Comparison of ENCODE assay signal across 9 cellular contexts in the genomic region with DNA sequence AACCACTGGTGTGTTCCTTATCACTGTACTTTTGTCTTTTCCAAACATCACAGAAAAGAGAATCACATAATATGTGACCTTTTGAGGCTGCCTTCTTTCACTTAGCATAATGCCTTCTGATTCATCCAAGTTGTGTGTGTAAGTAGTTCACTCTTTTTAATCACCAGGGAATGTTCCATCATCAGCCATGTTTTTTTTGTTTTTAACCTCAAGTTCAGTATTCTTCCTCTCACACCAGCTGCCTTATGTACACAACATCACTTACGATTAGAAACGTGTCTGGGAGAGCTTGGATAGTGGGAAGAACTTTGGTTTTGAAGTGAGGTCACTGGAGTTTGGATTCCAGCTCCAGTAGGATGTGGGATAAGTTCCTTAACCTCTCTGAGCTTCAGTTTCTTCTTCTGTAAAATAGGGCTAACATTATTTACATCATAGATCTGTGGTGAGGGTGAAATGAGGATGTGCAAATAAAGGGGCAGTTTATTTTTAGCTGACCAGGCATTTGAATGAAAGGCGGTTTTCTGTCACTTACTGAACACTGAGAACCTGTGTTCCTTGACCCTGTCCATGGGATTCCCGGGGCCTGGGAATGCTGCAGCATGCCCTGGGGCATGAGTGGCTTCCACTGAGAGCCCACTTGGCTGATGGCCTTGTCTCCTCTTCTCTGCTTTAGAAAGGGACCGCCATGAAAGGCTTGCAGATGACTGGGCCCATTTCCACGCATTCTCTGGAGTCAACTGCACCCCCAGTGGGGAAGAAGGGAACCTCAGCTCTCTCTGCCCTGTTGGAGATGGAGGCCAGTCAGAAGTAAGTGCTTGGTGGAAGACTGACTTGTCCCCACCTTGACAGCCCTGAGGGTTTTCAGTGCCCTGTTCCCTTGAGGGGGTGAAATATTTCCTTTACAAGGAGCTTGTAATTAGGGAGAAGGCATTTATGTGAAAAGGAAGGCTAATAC.
A peak's percentile ranks its signal among the peaks of the same experiment; 100 is the strongest.
DNase-seq lines count a peak whose midpoint lies in the region; TF ChIP-seq lines count a peak whose summit lies in the region.
"Had no signal": no experiment of that assay in that cellular context is flagged by ENCODE, and none has a peak within 500 bp of the region (broad histone marks: within the 10 kb centered on the region; RNA-seq: fewer than 3 reads in every experiment).

No MANE protein-coding gene starts in this region.

- H3K4me3 ChIP-seq in MM.1S (ENCODE audit: low read length): no peak overlapping the region
- no peak overlapping the region for H3K4me3 ChIP-seq in brain microvascular endothelial cell (ENCODE audit: low read depth, low read length)
- H3K4me3 ChIP-seq in osteoblast (ENCODE audit: insufficient read depth, low read length): no peak overlapping the region
- no peak overlapping the region for H3K4me3 ChIP-seq in MG63

- DNase-seq in activated CD4-positive, alpha-beta T cell treated with anti-CD3 and anti-CD28 coated beads for 48 hours: peak; percentile 38
- no peak for DNase-seq in activated CD4-positive, alpha-beta T cell treated with anti-CD3 and anti-CD28 coated beads for 1 hour
- DNase-seq in MM.1S (no peak), brain microvascular endothelial cell (peak; percentile 68), osteoblast (ENCODE audit: insufficient read length, low spot score, missing footprints) (peak; percentile 85), MG63 (no peak), HT-29 (ENCODE audit: low spot score) (no peak), NCI-H187 treated with DMSO at 0.1 percent for 48 hours (lab: John Stamatoyannopoulos, UW) (no peak)
- DNase-seq: NCI-H2171 treated with DMSO at 0.1 percent for 48 hours had no signal

- TF ChIP-seq CTCF in MM.1S (IDR thresholded peaks at IDR 0.05; ENCODE audit: low read length) (peak; percentile 29), brain microvascular endothelial cell (IDR thresholded peaks at IDR 0.05; ENCODE audit: low read depth, low read length, missing control alignments) (peak; percentile 74), osteoblast (IDR thresholded peaks at IDR 0.05; ENCODE audit: extremely low read depth, low read depth, low read length) (peak; percentile 40)

- in situ Hi-C loops in brain microvascular endothelial cell (cut with HindIII; ENCODE audit: low pct_ligation_motif_present, low sequenced_read_pairs): no loop called here

- no peaks in the 10 kb centered on the region for H3F3A ChIP-seq in MM.1S (ENCODE audit: insufficient read depth, low read length)

- no peak overlapping the region for H3K9ac ChIP-seq in MM.1S (ENCODE audit: low read length)

- H2AFZ ChIP-seq in MM.1S (ENCODE audit: low read length) (no peak overlapping the region), osteoblast (ENCODE audit: low read length) (no peak overlapping the region)

- no peaks in the 10 kb centered on the region for H4K20me1 ChIP-seq in MM.1S (ENCODE audit: insufficient read depth, low read length)
- no peaks in the 10 kb centered on the region for H4K20me1 ChIP-seq in osteoblast (ENCODE audit: insufficient read depth, low read length)

- H3K9me2 ChIP-seq in MM.1S (replicated peaks; ENCODE audit: insufficient read depth, low read length): no peaks in the 10 kb centered on the region

- H3K27me3 ChIP-seq in MM.1S (replicated peaks; ENCODE audit: insufficient read depth, low read length) (no peaks in the 10 kb centered on the region), brain microvascular endothelial cell (replicated peaks) (no peaks in the 10 kb centered on the region), osteoblast (ENCODE audit: insufficient read depth, low read length) (no peaks in the 10 kb centered on the region), MG63 (no peaks in the 10 kb centered on the region)

- H3K27ac ChIP-seq in MM.1S (ENCODE audit: low read length) (no peak overlapping the region), brain microvascular endothelial cell (peak overlapping the region; percentile 54), osteoblast (ENCODE audit: low read depth, low read length) (peak overlapping the region; percentile 47)

- H3K4me1 ChIP-seq in MM.1S (ENCODE audit: low read length) (no peaks in the 10 kb centered on the region), osteoblast (ENCODE audit: insufficient read depth, low read length) (peaks cover 10% of the 10 kb centered on the region)

- H3K79me2 ChIP-seq in MM.1S (ENCODE audit: low read length) (no peaks in the 10 kb centered on the region), osteoblast (ENCODE audit: insufficient read depth, low read length) (no peaks in the 10 kb centered on the region)

- H3K36me3 ChIP-seq in MM.1S (replicated peaks; ENCODE audit: insufficient read depth, low read length): no peaks in the 10 kb centered on the region; the same call in 1 of the 2 replicates
- H3K36me3 ChIP-seq in brain microvascular endothelial cell (replicated peaks): peaks cover 27% of the 10 kb centered on the region
- peaks cover 36% of the 10 kb centered on the region for H3K36me3 ChIP-seq in osteoblast (ENCODE audit: insufficient read depth, low read length)
- H3K36me3 ChIP-seq in MG63: peaks cover 38% of the 10 kb centered on the region

- H3K4me2 ChIP-seq in MM.1S (ENCODE audit: low read depth, low read length) (no peak overlapping the region), osteoblast (ENCODE audit: insufficient read depth, low read length) (no peak overlapping the region)

- H3K9me3 ChIP-seq in MM.1S (replicated peaks; ENCODE audit: insufficient read depth, low read length) (no peaks in the 10 kb centered on the region), osteoblast (ENCODE audit: low read depth, low read length) (no peaks in the 10 kb centered on the region), MG63 (no peaks in the 10 kb centered on the region)

Comparison
In these comparisons a context has a peak if more than half of its experiments do, and no peak if none do; other contexts are left out.
1. DNase-seq: peak in activated CD4-positive, alpha-beta T cell treated with anti-CD3 and anti-CD28 coated beads for 48 hours (single experiment), brain microvascular endothelial cell (single experiment) and osteoblast (single experiment); none in activated CD4-positive, alpha-beta T cell treated with anti-CD3 and anti-CD28 coated beads for 1 hour (single experiment), MM.1S (single experiment), MG63 (single experiment), HT-29 (single experiment) and NCI-H187 treated with DMSO at 0.1 percent for 48 hours (single experiment).
2. Peak in every context shown above with its lines, with median percentiles within 50 percentile points of each other: CTCF ChIP-seq.